In genomic region chr3:152745677-152746076, GRCh38 we compare ENCODE assay signal across 17 cellular contexts.
DNase-seq lines count a peak whose midpoint lies in the region; ATAC-seq and TF ChIP-seq lines count a peak whose summit lies in the region.
"Had no signal": no experiment of that assay in that cellular context is flagged by ENCODE, and none has a peak within 500 bp of the region (broad histone marks: within the 10 kb centered on the region; RNA-seq: fewer than 3 reads in every experiment).

No MANE protein-coding gene starts in this region.

- no peak overlapping the region for H3K23ac ChIP-seq in H9 (ENCODE audit: insufficient read length, low read depth, low read length)

- H4K5ac ChIP-seq in H9 (ENCODE audit: insufficient read length, low read depth, low read length), result no peak overlapping the region

- no peak overlapping the region for H3K9ac ChIP-seq in H9 (ENCODE audit: extremely low read depth, insufficient read length, low read length)

- H2BK5ac ChIP-seq in H9 (ENCODE audit: insufficient read length, low read length), result no peak overlapping the region

- H3K4ac ChIP-seq in H9 (ENCODE audit: low read depth, low read length), result no peak overlapping the region

- H3K27ac ChIP-seq in H9 (ENCODE audit: insufficient read length, low read depth, low read length) (no peak overlapping the region), iPS DF 6.9 (ENCODE audit: low read length) (no peak overlapping the region)

- H3K9me3 Mint-ChIP-seq in H9 (peaks cover 11 to 20% of the 10 kb centered on the region in 2 experiments), WTC11 (peaks cover 25% of the 10 kb centered on the region)
- H3K9me3 Mint-ChIP-seq in activated CD8-positive, alpha-beta memory T cell treated with anti-CD3 and anti-CD28 coated beads, Interleukin-2, amount 10 ng/mL, durations not matched to agents 7 days and 5 days (ENCODE audit: low read depth), result peaks cover 2% of the 10 kb centered on the region

- H4K91ac ChIP-seq in H9 (ENCODE audit: insufficient read length, low read depth, low read length), result no peak overlapping the region

- no peak overlapping the region for H3K4me3 ChIP-seq in iPS DF 6.9 (ENCODE audit: low read length)

- no peak overlapping the region for H4K8ac ChIP-seq in H9 (replicated peaks; ENCODE audit: insufficient read length, low read depth, low read length)

- TF ChIP-seq CTCF in H9 (conservative IDR thresholded peaks at IDR 0.05) (no peak), WTC11 (IDR thresholded peaks at IDR 0.05) (no peak)

- no peaks in the 10 kb centered on the region for H3K79me1 ChIP-seq in H9 (ENCODE audit: insufficient read depth, low read depth, low read length, poor library complexity, severe bottlenecking)

- H2BK12ac ChIP-seq in H9 (ENCODE audit: insufficient read length, low read depth, low read length), result no peak overlapping the region

- no peak overlapping the region for H2BK15ac ChIP-seq in H9 (ENCODE audit: low read depth, low read length)

- H2AFZ ChIP-seq in H9 (ENCODE audit: low read length), result no peak overlapping the region

- no peak overlapping the region for H3K56ac ChIP-seq in H9 (ENCODE audit: insufficient read length, low read depth, low read length)

- H3K36me3 ChIP-seq in iPS DF 6.9 (ENCODE audit: control insufficient read depth, insufficient read depth, low read length), result no peaks in the 10 kb centered on the region
- H3K36me3 ChIP-seq: BE2C had no signal

- H2AK5ac ChIP-seq in H9 (ENCODE audit: insufficient read length, low read length), result no peak overlapping the region

- ATAC-seq in WTC11, result peak; percentile 99
- ATAC-seq in activated CD8-positive, alpha-beta memory T cell treated with anti-CD3 and anti-CD28 coated beads, Interleukin-2, amount 10 ng/mL, durations not matched to agents 7 days and 5 days, result no peak
- ATAC-seq: HepG2 had no signal

- no peak overlapping the region for H3K14ac ChIP-seq in H9 (ENCODE audit: insufficient read depth, low read length)

- no peak overlapping the region for H3K4me2 ChIP-seq in H9 (ENCODE audit: insufficient read depth, insufficient read length, low read length)

- no peak overlapping the region for H2BK120ac ChIP-seq in H9 (ENCODE audit: low read depth, low read length, poor library complexity, severe bottlenecking)

- H3K27me3 Mint-ChIP-seq in H9 (ENCODE audit: low read depth) (peaks cover 5% of the 10 kb centered on the region), WTC11 (ENCODE audit: low read depth) (peaks cover 38% of the 10 kb centered on the region)
- H3K27me3 Mint-ChIP-seq in activated CD8-positive, alpha-beta memory T cell treated with anti-CD3 and anti-CD28 coated beads, Interleukin-2, amount 10 ng/mL, durations not matched to agents 7 days and 5 days, result peaks cover 16% of the 10 kb centered on the region
- H3K27me3 Mint-ChIP-seq: CD4-positive, CD25-positive, alpha-beta regulatory T cell; IgD-negative memory B cell had no signal

- DNase-seq in H9, result peak; percentile 32
- peak; percentile 21 for DNase-seq in WTC11 (ENCODE audit: low spot score)
- DNase-seq in iPS DF 6.9 (ENCODE audit: low read depth, low spot score), result peak; percentile 27
- DNase-seq in HK-2 (ENCODE audit: unreplicated experiment), result no peak
- no peak for DNase-seq in OCI-M1 (lab: John Stamatoyannopoulos, UW)
- DNase-seq in ecto neural progenitor cell (ENCODE audit: low spot score), result no peak
- no peak for DNase-seq in activated CD8-positive, alpha-beta memory T cell treated with anti-CD3 and anti-CD28 coated beads, Interleukin-2, amount 10 ng/mL, durations not matched to agents 7 days and 5 days
- DNase-seq: ACHN; BE2C; C1 segment of cervical spinal cord; Caco-2; CD4-positive, CD25-positive, alpha-beta regulatory T cell; GDM1; HCEC 1CT; KBM-7 had no signal

- POLR2A ChIA-PET in WTC11 (lab: Charles Lee), result no interaction called here

- H3K79me2 ChIP-seq in H9 (ENCODE audit: insufficient read depth, low read length), result no peaks in the 10 kb centered on the region

- H2BK20ac ChIP-seq in H9 (ENCODE audit: low read depth, low read length, poor library complexity, severe bottlenecking), result no peak overlapping the region

- CTCF ChIA-PET in WTC11 (lab: Charles Lee), result interaction anchor here (1.0 kb wide), 1 partner anchor 88 kb away, joined by 3 read pairs; no protein-coding TSS in a partner anchor
- CTCF ChIA-PET in activated CD8-positive, alpha-beta memory T cell treated with anti-CD3 and anti-CD28 coated beads, Interleukin-2, amount 10 ng/mL, durations not matched to agents 7 days and 5 days (lab: Charles Lee), result no interaction called here

- no peak overlapping the region for H3K4me3 Mint-ChIP-seq in H9
- H3K4me3 Mint-ChIP-seq in WTC11, result no peak overlapping the region
- H3K4me3 Mint-ChIP-seq in activated CD8-positive, alpha-beta memory T cell treated with anti-CD3 and anti-CD28 coated beads, Interleukin-2, amount 10 ng/mL, durations not matched to agents 7 days and 5 days, result no peak overlapping the region
- H3K4me3 Mint-ChIP-seq: CD4-positive, CD25-positive, alpha-beta regulatory T cell; IgD-negative memory B cell had no signal

- no peak overlapping the region for H3K27ac Mint-ChIP-seq in H9
- H3K27ac Mint-ChIP-seq in WTC11, result no peak overlapping the region
- no peak overlapping the region for H3K27ac Mint-ChIP-seq in activated CD8-positive, alpha-beta memory T cell treated with anti-CD3 and anti-CD28 coated beads, Interleukin-2, amount 10 ng/mL, durations not matched to agents 7 days and 5 days
- H3K27ac Mint-ChIP-seq: CD4-positive, CD25-positive, alpha-beta regulatory T cell; IgD-negative memory B cell had no signal

- H3T11ph ChIP-seq in H9 (ENCODE audit: low read length), result no peak overlapping the region

- H3K4me1 ChIP-seq in H9 (ENCODE audit: insufficient read depth, low read length) (peaks cover 2% of the 10 kb centered on the region; the same call in 1 of the 2 replicates), iPS DF 6.9 (ENCODE audit: control insufficient read depth, insufficient read depth, low read length) (no peaks in the 10 kb centered on the region)
- H3K4me1 ChIP-seq: BE2C, Caco-2 had no signal

- H3K18ac ChIP-seq in H9 (ENCODE audit: insufficient read length, low read depth, low read length), result no peak overlapping the region

- H3K23me2 ChIP-seq in H9 (ENCODE audit: insufficient read length, low read depth, low read length, poor library complexity, severe bottlenecking), result no peaks in the 10 kb centered on the region

- H3K9me3 ChIP-seq in H9 (ENCODE audit: control insufficient read depth, low read depth, low read length) (no peaks in the 10 kb centered on the region), iPS DF 6.9 (ENCODE audit: control insufficient read depth, insufficient read depth, low read length) (no peaks in the 10 kb centered on the region)
- H3K9me3 ChIP-seq: BE2C had no signal

- H3K4me1 Mint-ChIP-seq in H9, result peaks cover 13 to 14% of the 10 kb centered on the region in 2 experiments
- H3K4me1 Mint-ChIP-seq in WTC11, result peaks cover 25% of the 10 kb centered on the region
- no peaks in the 10 kb centered on the region for H3K4me1 Mint-ChIP-seq in activated CD8-positive, alpha-beta memory T cell treated with anti-CD3 and anti-CD28 coated beads, Interleukin-2, amount 10 ng/mL, durations not matched to agents 7 days and 5 days
- H3K4me1 Mint-ChIP-seq: CD4-positive, CD25-positive, alpha-beta regulatory T cell; IgD-negative memory B cell had no signal

- no peaks in the 10 kb centered on the region for H3K27me3 ChIP-seq in H9 (ENCODE audit: insufficient read depth, low read length)
- no peaks in the 10 kb centered on the region for H3K27me3 ChIP-seq in iPS DF 6.9 (ENCODE audit: control insufficient read depth, insufficient read depth, low read length)
- H3K27me3 ChIP-seq: BE2C had no signal

- H3K36me3 Mint-ChIP-seq in H9 (ENCODE audit: insufficient read depth in 1 of 3, low read depth in 3 of 3) (peaks cover 8 to 19% (median 9%) of the 10 kb centered on the region in 3 experiments; a peak in 6 of 7 replicates), WTC11 (peaks cover 22% of the 10 kb centered on the region)
- H3K36me3 Mint-ChIP-seq in activated CD8-positive, alpha-beta memory T cell treated with anti-CD3 and anti-CD28 coated beads, Interleukin-2, amount 10 ng/mL, durations not matched to agents 7 days and 5 days, result no peaks in the 10 kb centered on the region
- H3K36me3 Mint-ChIP-seq: CD4-positive, CD25-positive, alpha-beta regulatory T cell; IgD-negative memory B cell had no signal

- WGBS in H9 (ENCODE audit: extremely low coverage, insufficient read length, low lambda C conversion rate), result no CpG with 5 or more reads among the region's 1 CpG
- WGBS in iPS DF 6.9 (ENCODE audit: insufficient coverage, insufficient read length), result no CpG with 5 or more reads among the region's 1 CpG

- H4K20me1 ChIP-seq in H9 (ENCODE audit: control insufficient read depth, insufficient read depth, insufficient read length), result no peaks in the 10 kb centered on the region

TF ChIP-seq in WTC11, 78 proteins besides CTCF, POLR2A, EP300 and RAD21 (continues in another document):
- TF ChIP-seq, protein P1, sequence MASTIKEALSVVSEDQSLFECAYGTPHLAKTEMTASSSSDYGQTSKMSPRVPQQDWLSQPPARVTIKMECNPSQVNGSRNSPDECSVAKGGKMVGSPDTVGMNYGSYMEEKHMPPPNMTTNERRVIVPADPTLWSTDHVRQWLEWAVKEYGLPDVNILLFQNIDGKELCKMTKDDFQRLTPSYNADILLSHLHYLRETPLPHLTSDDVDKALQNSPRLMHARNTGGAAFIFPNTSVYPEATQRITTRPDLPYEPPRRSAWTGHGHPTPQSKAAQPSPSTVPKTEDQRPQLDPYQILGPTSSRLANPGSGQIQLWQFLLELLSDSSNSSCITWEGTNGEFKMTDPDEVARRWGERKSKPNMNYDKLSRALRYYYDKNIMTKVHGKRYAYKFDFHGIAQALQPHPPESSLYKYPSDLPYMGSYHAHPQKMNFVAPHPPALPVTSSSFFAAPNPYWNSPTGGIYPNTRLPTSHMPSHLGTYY (CRISPR knock-in tag; IDR thresholded peaks at IDR 0.05), result no peak
- no peak for TF ChIP-seq ZMAT4 (CRISPR knock-in tag; IDR thresholded peaks at IDR 0.05)
- no peak for TF ChIP-seq RORB (CRISPR knock-in tag; IDR thresholded peaks at IDR 0.05)
- no peak for TF ChIP-seq NFE2L1 (CRISPR knock-in tag; IDR thresholded peaks at IDR 0.05)
- TF ChIP-seq CREB1 (CRISPR knock-in tag; IDR thresholded peaks at IDR 0.05), result no peak
- TF ChIP-seq ZNF423 (CRISPR knock-in tag; IDR thresholded peaks at IDR 0.05), result no peak
- no peak for TF ChIP-seq CBFB (CRISPR knock-in tag; IDR thresholded peaks at IDR 0.05; ENCODE audit: low read depth)
- no peak for TF ChIP-seq ZNF671 (CRISPR knock-in tag; IDR thresholded peaks at IDR 0.05)
- no peak for TF ChIP-seq SOX15 (CRISPR knock-in tag; IDR thresholded peaks at IDR 0.05)
- TF ChIP-seq, protein P2, sequence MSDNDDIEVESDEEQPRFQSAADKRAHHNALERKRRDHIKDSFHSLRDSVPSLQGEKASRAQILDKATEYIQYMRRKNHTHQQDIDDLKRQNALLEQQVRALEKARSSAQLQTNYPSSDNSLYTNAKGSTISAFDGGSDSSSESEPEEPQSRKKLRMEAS (CRISPR knock-in tag; IDR thresholded peaks at IDR 0.05), result no peak

Comparison
In these comparisons a context has a peak if more than half of its experiments do, and no peak if none do; other contexts are left out.
1. DNase-seq: peak in H9 (single experiment), WTC11 (single experiment) and iPS DF 6.9 (single experiment); none in HK-2 (single experiment), OCI-M1 (single experiment), ecto neural progenitor cell (single experiment) and activated CD8-positive, alpha-beta memory T cell treated with anti-CD3 and anti-CD28 coated beads, Interleukin-2, amount 10 ng/mL, durations not matched to agents 7 days and 5 days (single experiment).